In the genomic region with DNA sequence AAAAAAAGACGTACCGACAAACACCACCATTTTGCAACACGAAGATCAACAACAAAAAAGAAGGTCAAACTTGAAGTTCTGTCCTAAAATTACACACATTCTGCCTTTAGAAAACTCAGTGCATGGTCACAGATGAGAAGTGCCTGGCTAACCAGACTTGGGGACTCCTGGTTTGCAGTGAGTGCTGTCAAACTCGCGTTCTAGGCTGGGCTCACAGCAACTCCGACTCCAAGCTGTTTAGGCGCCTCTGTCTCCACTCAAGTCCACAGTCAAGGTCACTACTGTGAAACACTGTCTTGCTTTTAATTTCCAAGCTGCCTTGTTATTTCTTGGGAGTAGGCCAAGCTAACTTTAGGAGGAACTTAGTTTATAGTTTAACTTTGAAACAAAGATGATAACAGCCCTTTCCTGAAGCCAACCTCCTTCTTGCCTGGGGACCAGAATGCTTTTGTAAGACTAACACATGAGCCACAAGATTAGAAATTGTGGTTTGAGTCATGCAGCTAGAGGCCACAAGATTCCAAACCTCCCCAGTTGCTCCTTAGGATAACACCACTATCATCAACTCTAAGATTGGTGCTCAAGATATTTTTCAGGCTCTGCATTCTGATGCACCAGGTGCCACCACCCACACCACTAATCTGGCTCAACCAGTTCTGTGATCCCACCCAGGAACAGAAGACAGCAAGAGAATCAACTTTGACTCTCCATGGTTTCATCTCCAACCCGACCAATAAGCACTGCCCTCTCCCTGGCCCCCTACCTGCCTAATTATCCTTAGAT, we compare ENCODE assay signal across 8 cellular contexts. TPM values are rescaled to one million over a fixed set of nuclear protein-coding genes. Genes with fewer than 3 reads are reported as not detected.
A peak's percentile ranks its signal among the peaks of the same experiment; 100 is the strongest.
DNase-seq lines count a peak whose midpoint lies in the region; ATAC-seq and TF ChIP-seq lines count a peak whose summit lies in the region.

No MANE protein-coding gene starts in this region.

- no peak for ATAC-seq in thoracic aorta (ENCODE audit: insufficient number of reproducible peaks, low FRiP score, low read depth)
- ATAC-seq in GM18858 (IDR thresholded peaks at IDR 0.05; ENCODE audit: unreplicated experiment): no peak
- no peak for ATAC-seq in GM21526 (IDR thresholded peaks at IDR 0.05; ENCODE audit: low FRiP score, unreplicated experiment)

- no peak for TF ChIP-seq CTCF in thoracic aorta (IDR thresholded peaks at IDR 0.05)

- peak overlapping the region; percentile 74 for H3K4me3 Mint-ChIP-seq in activated naive CD4-positive, alpha-beta T cell treated with anti-CD3 and anti-CD28 coated beads, Interleukin-2, amount 10 ng/mL, durations not matched to agents 7 days and 5 days
- peak overlapping the region; percentile 73 for H3K4me3 Mint-ChIP-seq in activated CD4-positive, alpha-beta memory T cell treated with anti-CD3 and anti-CD28 coated beads, Interleukin-2, amount 10 ng/mL, durations not matched to agents 7 days and 5 days

- CTCF ChIA-PET in activated naive CD4-positive, alpha-beta T cell treated with anti-CD3 and anti-CD28 coated beads, Interleukin-2, amount 10 ng/mL, durations not matched to agents 7 days and 5 days (lab: Charles Lee): no interaction called here
- CTCF ChIA-PET in activated CD4-positive, alpha-beta memory T cell treated with anti-CD3 and anti-CD28 coated beads, Interleukin-2, amount 10 ng/mL, durations not matched to agents 7 days and 5 days (lab: Charles Lee): no interaction called here

- peaks cover 24% of the 10 kb centered on the region; the same call in 1 of the 2 replicates for H3K9me3 ChIP-seq in iPS-20b (ENCODE audit: insufficient read depth, low read depth, low read length)
- H3K9me3 ChIP-seq in thoracic aorta: no peaks in the 10 kb centered on the region

- H3K27me3 Mint-ChIP-seq in activated naive CD4-positive, alpha-beta T cell treated with anti-CD3 and anti-CD28 coated beads, Interleukin-2, amount 10 ng/mL, durations not matched to agents 7 days and 5 days: no peaks in the 10 kb centered on the region
- H3K27me3 Mint-ChIP-seq in activated CD4-positive, alpha-beta memory T cell treated with anti-CD3 and anti-CD28 coated beads, Interleukin-2, amount 10 ng/mL, durations not matched to agents 7 days and 5 days: no peaks in the 10 kb centered on the region

- H3K27ac ChIP-seq in iPS-20b (ENCODE audit: low read length): no peak overlapping the region
- no peak overlapping the region for H3K27ac ChIP-seq in thoracic aorta

- H3K36me3 ChIP-seq in iPS-20b (ENCODE audit: insufficient read depth, low read depth, low read length) (peaks cover 49% of the 10 kb centered on the region), thoracic aorta (no peaks in the 10 kb centered on the region)

- H3K4me3 ChIP-seq in iPS-20b (ENCODE audit: low read length) (peak overlapping the region; percentile 75), thoracic aorta (peak overlapping the region; percentile 77)

- POLR2A ChIA-PET in activated CD4-positive, alpha-beta memory T cell treated with anti-CD3 and anti-CD28 coated beads, Interleukin-2, amount 10 ng/mL, durations not matched to agents 7 days and 5 days (lab: Charles Lee): interaction anchor here (1.3 to 1.5 kb wide), 2 partner anchors 107 to 121 kb away, joined by 3 to 6 read pairs; no protein-coding TSS in a partner anchor

- H3K36me3 Mint-ChIP-seq in activated naive CD4-positive, alpha-beta T cell treated with anti-CD3 and anti-CD28 coated beads, Interleukin-2, amount 10 ng/mL, durations not matched to agents 7 days and 5 days: peaks cover 47% of the 10 kb centered on the region
- H3K36me3 Mint-ChIP-seq in activated CD4-positive, alpha-beta memory T cell treated with anti-CD3 and anti-CD28 coated beads, Interleukin-2, amount 10 ng/mL, durations not matched to agents 7 days and 5 days (ENCODE audit: low read depth): peaks cover 40% of the 10 kb centered on the region

- H3K9me3 Mint-ChIP-seq in activated naive CD4-positive, alpha-beta T cell treated with anti-CD3 and anti-CD28 coated beads, Interleukin-2, amount 10 ng/mL, durations not matched to agents 7 days and 5 days: peaks cover 31% of the 10 kb centered on the region
- H3K9me3 Mint-ChIP-seq in activated CD4-positive, alpha-beta memory T cell treated with anti-CD3 and anti-CD28 coated beads, Interleukin-2, amount 10 ng/mL, durations not matched to agents 7 days and 5 days: peaks cover 19% of the 10 kb centered on the region

- no peaks in the 10 kb centered on the region for H3K27me3 ChIP-seq in iPS-20b (ENCODE audit: insufficient read depth, low read length)
- H3K27me3 ChIP-seq in thoracic aorta (replicated peaks; ENCODE audit: insufficient read depth): no peaks in the 10 kb centered on the region

- peak overlapping the region; percentile 89; the same call in 1 of the 2 replicates for H3K9ac ChIP-seq in iPS-20b (ENCODE audit: low read depth, low read length)

- H3K4me1 ChIP-seq in iPS-20b (ENCODE audit: insufficient read depth, low read length) (peaks cover 5% of the 10 kb centered on the region; the same call in 1 of the 2 replicates), thoracic aorta (ENCODE audit: control insufficient read depth in 1 of 2, low read depth in 2 of 2) (peaks cover 11 to 18% of the 10 kb centered on the region in 2 donors)

- DNase-seq in activated naive CD4-positive, alpha-beta T cell treated with anti-CD3 and anti-CD28 coated beads, Interleukin-2, amount 10 ng/mL, durations not matched to agents 7 days and 5 days: no peak
- no peak for DNase-seq in activated naive CD4-positive, alpha-beta T cell (lab: John Stamatoyannopoulos, UW)
- DNase-seq in activated CD4-positive, alpha-beta memory T cell treated with anti-CD3 and anti-CD28 coated beads, Interleukin-2, amount 10 ng/mL, durations not matched to agents 7 days and 5 days: no peak
- DNase-seq in thoracic aorta (ENCODE audit: low spot score) (no peak), globus pallidus (ENCODE audit: low spot score) (no peak)

- H3K4me1 Mint-ChIP-seq in activated naive CD4-positive, alpha-beta T cell treated with anti-CD3 and anti-CD28 coated beads, Interleukin-2, amount 10 ng/mL, durations not matched to agents 7 days and 5 days: peaks cover 30% of the 10 kb centered on the region
- peaks cover 27% of the 10 kb centered on the region for H3K4me1 Mint-ChIP-seq in activated CD4-positive, alpha-beta memory T cell treated with anti-CD3 and anti-CD28 coated beads, Interleukin-2, amount 10 ng/mL, durations not matched to agents 7 days and 5 days

- H3K27ac Mint-ChIP-seq in activated naive CD4-positive, alpha-beta T cell treated with anti-CD3 and anti-CD28 coated beads, Interleukin-2, amount 10 ng/mL, durations not matched to agents 7 days and 5 days: peak overlapping the region; percentile 78
- H3K27ac Mint-ChIP-seq in activated CD4-positive, alpha-beta memory T cell treated with anti-CD3 and anti-CD28 coated beads, Interleukin-2, amount 10 ng/mL, durations not matched to agents 7 days and 5 days: peak overlapping the region; percentile 66

RNA-seq across cellular contexts. Expression of gene DNAAF5, which starts 1.1 kb away (rescaled TPM):
- 10 to 100 TPM; 16.8 to 19.7 TPM for total RNA-seq in activated CD4-positive, alpha-beta memory T cell treated with anti-CD3 and anti-CD28 coated beads, Interleukin-2, amount 10 ng/mL, durations not matched to agents 7 days and 5 days
- total RNA-seq in thoracic aorta: 10 to 100 TPM; 16.7 to 23.4 TPM

RNA-seq across cellular contexts. Expression of gene PRKAR1B, which starts 1.7 kb away (rescaled TPM):
- 10 to 100 TPM; 13.1 to 13.4 TPM for total RNA-seq in activated CD4-positive, alpha-beta memory T cell treated with anti-CD3 and anti-CD28 coated beads, Interleukin-2, amount 10 ng/mL, durations not matched to agents 7 days and 5 days
- total RNA-seq in thoracic aorta: 10 to 100 TPM; 15.6 to 18.4 TPM
